20 cellular contexts compared by ENCODE assay signal in the genomic region with DNA sequence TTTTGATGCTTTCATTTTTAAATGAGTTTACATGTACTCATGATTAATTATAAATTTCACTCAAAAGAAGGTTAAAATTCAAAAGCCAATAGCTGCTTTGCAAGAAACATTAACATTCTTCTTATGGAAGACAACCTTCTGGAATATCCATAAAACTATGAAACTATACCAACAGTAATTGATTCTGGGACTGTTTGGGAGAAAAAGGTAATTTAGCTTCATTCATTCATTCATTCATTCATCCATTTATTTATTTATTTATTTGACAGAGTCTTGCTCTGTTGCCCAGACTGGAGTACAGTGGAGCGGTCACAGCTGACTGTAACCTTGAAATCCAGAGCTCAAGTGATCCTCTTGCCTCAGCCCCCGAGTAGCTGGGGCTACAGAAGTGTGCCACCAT.
"Had no signal": no experiment of that assay in that cellular context is flagged by ENCODE, and none has a peak within 500 bp of the region (broad histone marks: within the 10 kb centered on the region; RNA-seq: fewer than 3 reads in every experiment).

No MANE protein-coding gene starts in this region.

- H3K9me3 ChIP-seq: esophagus muscularis mucosa, gastroesophageal sphincter, lower lobe of right lung had no signal

- H3K9me3 Mint-ChIP-seq: immature natural killer cell had no signal

- H3K79me2 ChIP-seq: hepatocyte had no signal

- H3K4me2 ChIP-seq: hepatocyte had no signal

- H3K27me3 ChIP-seq: dorsolateral prefrontal cortex, esophagus muscularis mucosa, foreskin keratinocyte, gastroesophageal sphincter, heart left ventricle, hepatocyte, left lung had no signal

- H3K27ac ChIP-seq: coronary artery, dorsolateral prefrontal cortex, foreskin keratinocyte, hepatocyte, left lung, lower lobe of right lung had no signal

- FAIRE-seq: endothelial cell of umbilical vein, keratinocyte had no signal

- H3K4me1 ChIP-seq: foreskin keratinocyte, left lung had no signal

- H3K36me3 ChIP-seq: lower lobe of right lung had no signal

- H2AFZ ChIP-seq: hepatocyte had no signal

- H3K4me3 Mint-ChIP-seq: immature natural killer cell had no signal

- H3K4me3 ChIP-seq: coronary artery, dorsolateral prefrontal cortex, esophagus muscularis mucosa, gastroesophageal sphincter, heart left ventricle, hepatocyte, left lung, lower lobe of right lung had no signal

- ATAC-seq: foreskin keratinocyte, gastroesophageal sphincter, heart left ventricle, left cardiac atrium, left lung, left ventricle myocardium superior, lower lobe of right lung had no signal

- DNase-seq: dermis blood vessel endothelial cell; dorsolateral prefrontal cortex; effector CD4-positive, alpha-beta T cell; effector memory CD4-positive, alpha-beta T cell; foreskin keratinocyte; heart left ventricle; hypothalamus; immature natural killer cell; left cardiac atrium; left lung; left ventricle myocardium superior; lower lobe of right lung; mesenchymal stem cell; midbrain had no signal
